ENCODE assay signal across 7 cellular contexts in the genomic region with DNA sequence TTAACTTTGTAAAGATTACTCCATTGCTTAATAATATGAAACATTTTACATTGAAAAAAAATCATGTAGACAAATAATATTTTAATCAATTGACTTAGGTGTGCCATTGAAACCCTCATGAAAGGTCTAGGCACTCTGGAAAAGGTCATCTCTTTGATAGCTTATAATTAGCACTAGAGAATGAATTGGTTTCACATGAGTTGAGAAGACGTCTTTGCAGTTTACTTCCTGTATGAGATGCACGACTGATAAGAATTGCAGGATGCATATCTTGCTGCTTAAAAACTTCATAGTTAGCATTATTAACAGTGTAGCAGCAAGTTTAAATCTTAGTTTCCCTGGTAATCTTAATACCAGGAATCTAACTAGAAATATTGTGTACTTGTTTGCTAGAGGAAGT.
"Had no signal": no experiment of that assay in that cellular context is flagged by ENCODE, and none has a peak within 500 bp of the region (broad histone marks: within the 10 kb centered on the region; RNA-seq: fewer than 3 reads in every experiment).

No MANE protein-coding gene starts in this region.

- H3K27ac ChIP-seq: GM23248, HL-60 had no signal

- H3K4me3 ChIP-seq: GM23248, HAP-1 had no signal

- H3K9me3 ChIP-seq: HAP-1 had no signal

- H3K36me3 ChIP-seq: HAP-1 had no signal

- DNase-seq: GM23248, GOT3, H7, HFFc6, KBM-7 had no signal

- H2AFZ ChIP-seq: GM23248 had no signal

- H3K9ac ChIP-seq: GM23248 had no signal
